17 cellular contexts compared by ENCODE assay signal in genomic region chr19:19553670-19554069, GRCh38. TPM values are rescaled to one million over a fixed set of nuclear protein-coding genes. Genes with fewer than 3 reads are reported as not detected.
DNase-seq lines count a peak whose midpoint lies in the region; ATAC-seq, FAIRE-seq and TF ChIP-seq lines count a peak whose summit lies in the region.
"Had no signal": no experiment of that assay in that cellular context is flagged by ENCODE, and none has a peak within 500 bp of the region (broad histone marks: within the 10 kb centered on the region; RNA-seq: fewer than 3 reads in every experiment).

No MANE protein-coding gene starts in this region.

- no peak for TF ChIP-seq EP300 in H1 (IDR thresholded peaks at IDR 0.05; ENCODE audit: borderline replicate concordance in 1 of 2, low read depth in 2 of 2, low read length in 2 of 2)

- peaks cover 15% of the 10 kb centered on the region for H3K4me1 Mint-ChIP-seq in astrocyte (ENCODE audit: low read depth, unreplicated experiment)

- H3K23ac ChIP-seq in H1 (ENCODE audit: insufficient read length): no peak overlapping the region

- H3K79me2 ChIP-seq in astrocyte (ENCODE audit: insufficient read depth, low read length): no peaks in the 10 kb centered on the region
- no peaks in the 10 kb centered on the region for H3K79me2 ChIP-seq in H1 (ENCODE audit: control insufficient read depth in 1 of 2, insufficient read depth in 2 of 2, low read length in 2 of 2)
- no peaks in the 10 kb centered on the region for H3K79me2 ChIP-seq in osteoblast (ENCODE audit: insufficient read depth, low read length)
- no peaks in the 10 kb centered on the region for H3K79me2 ChIP-seq in Karpas-422 (ENCODE audit: low read length)

- no peak overlapping the region for H3K4ac ChIP-seq in H1 (replicated peaks; ENCODE audit: insufficient read length, low read depth, low read length)

- ATAC-seq in GM21360 (IDR thresholded peaks at IDR 0.05; ENCODE audit: unreplicated experiment): no peak

- H4K5ac ChIP-seq in H1 (ENCODE audit: insufficient read length, low read depth, low read length): no peak overlapping the region

- CTCF ChIA-PET in H1 (lab: Charles Lee; ENCODE audit: partially characterized antibody): interaction anchor here (0.6 to 20.0 kb wide), 33 partner anchors 4 to 246 kb away, joined by 3 to 223 read pairs (median 6); partner anchors contain the start of genes CILP2, GMIP, LPAR2 and NDUFA13

- H3K36me3 ChIP-seq in astrocyte (ENCODE audit: insufficient read depth, low read length): no peaks in the 10 kb centered on the region
- H3K36me3 ChIP-seq in H1 (ENCODE audit: control insufficient read depth in 2 of 4, insufficient read depth in 4 of 4, low read length in 3 of 4): no peaks in the 10 kb centered on the region
- no peaks in the 10 kb centered on the region for H3K36me3 ChIP-seq in osteoblast (ENCODE audit: insufficient read depth, low read length)
- H3K36me3 ChIP-seq in Karpas-422 (ENCODE audit: insufficient read depth, low read length): no peaks in the 10 kb centered on the region
- H3K36me3 ChIP-seq: BE2C had no signal

- H3K4me3 ChIP-seq in astrocyte (ENCODE audit: insufficient read depth, low read depth, low read length) (no peak overlapping the region), H1 (ENCODE audit: extremely low read depth in 1 of 4, insufficient read depth in 2 of 4, low read depth in 3 of 4, low read length in 4 of 4) (no peak overlapping the region), osteoblast (ENCODE audit: insufficient read depth, low read length) (no peak overlapping the region), Karpas-422 (ENCODE audit: low read length) (no peak overlapping the region)
- H3K4me3 ChIP-seq: GM23248 had no signal

- no peak for DNase-seq in astrocyte (ENCODE audit: low read depth)
- DNase-seq in H1 (ENCODE audit: low read depth in 1 of 2, low spot score in 2 of 2): no peak
- peak; percentile 31 for DNase-seq in osteoblast (ENCODE audit: insufficient read length, low spot score, missing footprints)
- no peak for DNase-seq in DMS153 treated with DMSO at 0.1 percent for 48 hours (lab: John Stamatoyannopoulos, UW; ENCODE audit: unreplicated experiment)
- DNase-seq in Karpas-422: no peak
- DNase-seq: BE2C, COR-L47, DMS79, GF-D8 had no signal

- H3K9me2 ChIP-seq in Karpas-422 (replicated peaks; ENCODE audit: insufficient read depth, low read length): no peaks in the 10 kb centered on the region

- H3K9ac ChIP-seq in astrocyte (ENCODE audit: low read length) (no peak overlapping the region), H1 (replicated peaks in 1 of 4; ENCODE audit: extremely low read depth in 1 of 4, low read depth in 3 of 4, low read length in 3 of 4) (no peak overlapping the region), Karpas-422 (ENCODE audit: low read length) (no peak overlapping the region)
- H3K9ac ChIP-seq: GM23248 had no signal

- POLR2A ChIA-PET in H1 (lab: Charles Lee; ENCODE audit: partially characterized antibody): interaction anchor here (0.8 to 2.9 kb wide), 5 partner anchors 20 to 38 kb away, joined by 3 to 13 read pairs (median 6); partner anchors contain the start of genes NDUFA13, TSSK6 and YJEFN3

- no peak overlapping the region for H3K14ac ChIP-seq in H1 (ENCODE audit: insufficient read length)

- H3K27me3 Mint-ChIP-seq in astrocyte (ENCODE audit: low read depth, unreplicated experiment): peaks cover 9% of the 10 kb centered on the region

- no peak overlapping the region for H3K4me2 ChIP-seq in astrocyte (ENCODE audit: low read length)
- H3K4me2 ChIP-seq in H1 (ENCODE audit: insufficient read depth in 1 of 2, low read depth in 2 of 2, low read length in 2 of 2): no peak overlapping the region
- H3K4me2 ChIP-seq in osteoblast (ENCODE audit: insufficient read depth, low read length): no peak overlapping the region
- no peak overlapping the region for H3K4me2 ChIP-seq in Karpas-422 (ENCODE audit: low read depth, low read length, poor library complexity, severe bottlenecking)

- H3K9me3 ChIP-seq in astrocyte (ENCODE audit: insufficient read depth, low read depth, low read length) (no peaks in the 10 kb centered on the region), H1 (ENCODE audit: insufficient read depth in 2 of 2, low read depth in 1 of 2, low read length in 1 of 2) (no peaks in the 10 kb centered on the region), osteoblast (ENCODE audit: low read depth, low read length) (no peaks in the 10 kb centered on the region), Karpas-422 (ENCODE audit: low read length) (no peaks in the 10 kb centered on the region)
- H3K9me3 ChIP-seq: BE2C had no signal

- H2BK20ac ChIP-seq in H1 (ENCODE audit: low read length): no peak overlapping the region

- WGBS in H1 (ENCODE audit: extremely low coverage in 1 of 2, insufficient coverage in 1 of 2, insufficient read length in 1 of 2, insufficient replicate concordance in 2 of 2, low coverage in 1 of 2, low lambda C conversion rate in 2 of 2, missing lambda C conversion rate in 1 of 2), 2 experiments: 91% methylated on average over 10 of the region's 10 CpGs; no CpG with 5 or more reads in 1 of the 2 experiments

- no peak overlapping the region for H3K18ac ChIP-seq in H1 (ENCODE audit: extremely low read depth, low read length)

- no peak overlapping the region for H2AK5ac ChIP-seq in H1 (ENCODE audit: low read depth, low read length)

- H3K27ac ChIP-seq in astrocyte (ENCODE audit: low read depth, low read length): no peak overlapping the region
- H3K27ac ChIP-seq in H1 (ENCODE audit: low read depth, low read length): no peak overlapping the region
- no peak overlapping the region for H3K27ac ChIP-seq in osteoblast (ENCODE audit: low read depth, low read length)
- no peak overlapping the region for H3K27ac ChIP-seq in Karpas-422 (ENCODE audit: low read length)
- H3K27ac ChIP-seq: GM23248 had no signal

- TF ChIP-seq POLR2A in H1 (IDR thresholded peaks at IDR 0.05; ENCODE audit: control extremely low read depth in 1 of 2, low read depth in 2 of 2, low read length in 2 of 2): no peak

- H2AFZ ChIP-seq in astrocyte (ENCODE audit: low read depth, low read length): no peak overlapping the region
- H2AFZ ChIP-seq in H1 (ENCODE audit: low read length): no peak overlapping the region
- no peak overlapping the region for H2AFZ ChIP-seq in osteoblast (ENCODE audit: low read length)
- H2AFZ ChIP-seq in Karpas-422 (ENCODE audit: low read length): no peak overlapping the region
- H2AFZ ChIP-seq: GM23248 had no signal

- no peaks in the 10 kb centered on the region for H3K36me3 Mint-ChIP-seq in astrocyte (ENCODE audit: low read depth, unreplicated experiment)
- H3K36me3 Mint-ChIP-seq: CD4-positive, CD25-positive, alpha-beta regulatory T cell; IgD-negative memory B cell had no signal

- H2BK15ac ChIP-seq in H1 (ENCODE audit: low read length): no peak overlapping the region; the same call in 1 of the 2 replicates

- FAIRE-seq in astrocyte (lab: Jason Lieb, UNC) (no peak), H1 (lab: Jason Lieb, UNC) (no peak)
- FAIRE-seq: A204.1, D721Med, HepG2 had no signal

- peak overlapping the region; percentile 11; the same call in 1 of the 2 replicates for H4K8ac ChIP-seq in H1 (ENCODE audit: extremely low read depth, insufficient read depth, low read length)

- no peaks in the 10 kb centered on the region for H3K9me3 Mint-ChIP-seq in astrocyte (ENCODE audit: unreplicated experiment)
- H3K9me3 Mint-ChIP-seq: CD4-positive, CD25-positive, alpha-beta regulatory T cell; CD8-positive, alpha-beta memory T cell had no signal

- H2BK120ac ChIP-seq in H1 (replicated peaks; ENCODE audit: low read depth, low read length): no peak overlapping the region

- peaks cover 4% of the 10 kb centered on the region for H3K27me3 ChIP-seq in astrocyte (ENCODE audit: insufficient read depth, low read length)
- H3K27me3 ChIP-seq in H1 (replicated peaks in 1 of 4; ENCODE audit: control insufficient read depth in 3 of 4, extremely low read depth in 1 of 4, insufficient read depth in 3 of 4, low read length in 3 of 4): no peaks in the 10 kb centered on the region
- H3K27me3 ChIP-seq in osteoblast (ENCODE audit: insufficient read depth, low read length): peaks cover 7% of the 10 kb centered on the region
- no peaks in the 10 kb centered on the region for H3K27me3 ChIP-seq in Karpas-422 (ENCODE audit: low read length)
- H3K27me3 ChIP-seq: BE2C had no signal

- peak overlapping the region; percentile 45 for H3K4me3 Mint-ChIP-seq in astrocyte (ENCODE audit: unreplicated experiment)
- H3K4me3 Mint-ChIP-seq: CD4-positive, CD25-positive, alpha-beta regulatory T cell; CD8-positive, alpha-beta memory T cell; IgD-negative memory B cell had no signal

- H4K91ac ChIP-seq in H1 (replicated peaks; ENCODE audit: insufficient read length, low read length): no peak overlapping the region

- H3K27ac Mint-ChIP-seq in astrocyte (ENCODE audit: unreplicated experiment): no peak overlapping the region
- H3K27ac Mint-ChIP-seq: IgD-negative memory B cell had no signal

- 0 out of 2 replicates have a peak, but pooled peaks cover 2% of the 10 kb centered on the region for H3K79me1 ChIP-seq in H1 (ENCODE audit: low read depth, low read length)

- no peak overlapping the region for H2BK12ac ChIP-seq in H1 (ENCODE audit: low read depth, low read length)

- no peak overlapping the region for H3K56ac ChIP-seq in H1 (replicated peaks; ENCODE audit: insufficient read length, low read depth, low read length)

- no peaks in the 10 kb centered on the region for H3K23me2 ChIP-seq in H1 (ENCODE audit: low read depth, low read length)

- TF ChIP-seq CTCF in astrocyte (IDR thresholded peaks at IDR 0.05; ENCODE audit: insufficient read depth, low read depth, low read length) (no peak), H1 (IDR thresholded peaks at IDR 0.05; ENCODE audit: control extremely low read depth in 1 of 3, insufficient read depth in 1 of 3, low read depth in 1 of 3, low read length in 3 of 3) (no peak), osteoblast (IDR thresholded peaks at IDR 0.05; ENCODE audit: extremely low read depth, low read depth, low read length) (no peak)

- H3K4me1 ChIP-seq in astrocyte (ENCODE audit: insufficient read depth, low read length): peaks cover 5% of the 10 kb centered on the region
- no peaks in the 10 kb centered on the region; a peak in 3 of 7 replicates for H3K4me1 ChIP-seq in H1 (replicated peaks in 1 of 4; ENCODE audit: control insufficient read depth in 3 of 4, insufficient read depth in 4 of 4, low read length in 3 of 4)
- H3K4me1 ChIP-seq in osteoblast (ENCODE audit: insufficient read depth, low read length): peaks cover 9% of the 10 kb centered on the region
- no peaks in the 10 kb centered on the region for H3K4me1 ChIP-seq in Karpas-422 (ENCODE audit: low read length)
- H3K4me1 ChIP-seq: BE2C had no signal

- no peak overlapping the region for H2BK5ac ChIP-seq in H1 (ENCODE audit: low read depth, low read length)

- no peak for TF ChIP-seq RAD21 in H1 (IDR thresholded peaks at IDR 0.05 in 1 of 2, conservative IDR thresholded peaks at IDR 0.05 in 1 of 2; ENCODE audit: low read depth in 2 of 2, low read length in 2 of 2)

- H4K20me1 ChIP-seq in astrocyte (ENCODE audit: insufficient read depth, low read length): no peaks in the 10 kb centered on the region
- H4K20me1 ChIP-seq in H1 (replicated peaks in 1 of 2; ENCODE audit: control insufficient read depth in 1 of 2, insufficient read depth in 2 of 2, low read length in 2 of 2): no peaks in the 10 kb centered on the region
- no peaks in the 10 kb centered on the region for H4K20me1 ChIP-seq in osteoblast (ENCODE audit: insufficient read depth, low read length)
- H4K20me1 ChIP-seq in Karpas-422 (ENCODE audit: insufficient read depth, low read depth, low read length): 0 out of 2 replicates have a peak, but pooled peaks cover 6% of the 10 kb centered on the region

RNA-seq across cellular contexts. Expression of gene CILP2, which starts 15.6 kb away (rescaled TPM):
- 3.9 and 6.0 TPM in 2 replicates for total RNA-seq in astrocyte
- total RNA-seq in H1 (2021; fragmentation: NEBNext Ultra II Directional; extraction: Animal tissue kit (Norgen Biotek cat#: 25700)): 5.8 and 5.9 TPM in 2 replicates
- polyA plus RNA-seq in H1 (2011; rRNA removed): 4.4 and 8.2 TPM in 2 replicates
- 4.4 TPM for polyA plus RNA-seq in H1 (2011; cell fraction: cytosol; rRNA removed)
- polyA plus RNA-seq in H1 (2011; cell fraction: nucleus; rRNA removed): 11.5 TPM
- 2.7 to 4.9 TPM (median 4.1 TPM) in 4 replicates for polyA plus RNA-seq in H1 (2012, experiment 1 of 2)
- 5.0 TPM for polyA plus RNA-seq in H1 (2012, experiment 2 of 2)
- polyA plus RNA-seq in H1 (2013, experiment 1 of 2): 14.1 TPM
- 10.8 TPM for polyA plus RNA-seq in H1 (2013, experiment 2 of 2)
- 1.6 and 1.9 TPM in 2 replicates for polyA minus RNA-seq in H1 (2011; rRNA and poly(A)+ RNA removed)
- 4.0 TPM for polyA minus RNA-seq in H1 (2011; cell fraction: cytosol; rRNA and poly(A)+ RNA removed)
- polyA minus RNA-seq in H1 (2011; cell fraction: nucleus; rRNA and poly(A)+ RNA removed): 4.1 TPM
- 0.72 and 0.88 TPM in 2 replicates for total RNA-seq in osteoblast
- total RNA-seq in Karpas-422 (2014; rRNA removed; shearing (Covaris generic); ENCODE audit: low replicate concordance): 0.15 and 0.87 TPM in 2 replicates
- polyA plus RNA-seq: IgD-negative memory B cell had no signal

RNA-seq across cellular contexts. Expression of gene YJEFN3, which starts 25.0 kb away (rescaled TPM):
- total RNA-seq in astrocyte: 8.1 and 9.8 TPM in 2 replicates
- 5.0 and 5.7 TPM in 2 replicates for total RNA-seq in H1 (2021; fragmentation: NEBNext Ultra II Directional; extraction: Animal tissue kit (Norgen Biotek cat#: 25700))
- polyA plus RNA-seq in H1 (2011; rRNA removed): 9.4 and 17.2 TPM in 2 replicates
- polyA plus RNA-seq in H1 (2011; cell fraction: cytosol; rRNA removed): 11.9 TPM
- 42.5 TPM for polyA plus RNA-seq in H1 (2011; cell fraction: nucleus; rRNA removed)
- polyA plus RNA-seq in H1 (2012, experiment 1 of 2): 9.3 to 12.5 TPM (median 12.0 TPM) in 4 replicates
- 5.3 TPM for polyA plus RNA-seq in H1 (2012, experiment 2 of 2)
- polyA plus RNA-seq in H1 (2013, experiment 1 of 2): 5.6 TPM
- 5.0 TPM for polyA plus RNA-seq in H1 (2013, experiment 2 of 2)
- 0.71 and 1.0 TPM in 2 replicates for polyA minus RNA-seq in H1 (2011; rRNA and poly(A)+ RNA removed)
- 1.5 TPM for polyA minus RNA-seq in H1 (2011; cell fraction: cytosol; rRNA and poly(A)+ RNA removed)
- polyA minus RNA-seq in H1 (2011; cell fraction: nucleus; rRNA and poly(A)+ RNA removed): 3.4 TPM
- total RNA-seq in osteoblast: under 0.01 and 0.29 TPM in 2 replicates
- total RNA-seq in Karpas-422 (2014; rRNA removed; shearing (Covaris generic); ENCODE audit: low replicate concordance): 7.9 and 11.4 TPM in 2 replicates
- total RNA-seq: GM23248 had no signal
- polyA plus RNA-seq: CD4-positive, CD25-positive, alpha-beta regulatory T cell; CD8-positive, alpha-beta memory T cell; IgD-negative memory B cell had no signal

RNA-seq across cellular contexts. Expression of gene NDUFA13, which starts 37.6 kb away (rescaled TPM):
- total RNA-seq in astrocyte (311 and 347 TPM in 2 replicates), osteoblast (160 and 202 TPM in 2 replicates)
- total RNA-seq in H1 (2021; fragmentation: NEBNext Ultra II Directional; extraction: Animal tissue kit (Norgen Biotek cat#: 25700)): 413 and 425 TPM in 2 replicates
- polyA plus RNA-seq in H1 (2011; rRNA removed): 1,105 and 1,309 TPM in 2 replicates
- 1,197 TPM for polyA plus RNA-seq in H1 (2011; cell fraction: cytosol; rRNA removed)
- 627 TPM for polyA plus RNA-seq in H1 (2011; cell fraction: nucleus; rRNA removed)
- polyA plus RNA-seq in H1 (2012, experiment 1 of 2): 415 to 713 TPM (median 615 TPM) in 4 replicates
- 1,304 TPM for polyA plus RNA-seq in H1 (2012, experiment 2 of 2)
- 247 TPM for polyA plus RNA-seq in H1 (2013, experiment 1 of 2)
- 247 TPM for polyA plus RNA-seq in H1 (2013, experiment 2 of 2)
- polyA minus RNA-seq in H1 (2011; rRNA and poly(A)+ RNA removed): 97.5 and 101 TPM in 2 replicates
- polyA minus RNA-seq in H1 (2011; cell fraction: cytosol; rRNA and poly(A)+ RNA removed): 111 TPM
- 98.8 TPM for polyA minus RNA-seq in H1 (2011; cell fraction: nucleus; rRNA and poly(A)+ RNA removed)
- 255 and 557 TPM in 2 replicates for total RNA-seq in Karpas-422 (2014; rRNA removed; shearing (Covaris generic); ENCODE audit: low replicate concordance)

RNA-seq across cellular contexts. Expression of gene TSSK6, which starts 38.3 kb away (rescaled TPM):
- total RNA-seq in astrocyte (1.8 TPM in 2 replicates), osteoblast (2.7 and 4.3 TPM in 2 replicates)
- total RNA-seq in H1 (2021; fragmentation: NEBNext Ultra II Directional; extraction: Animal tissue kit (Norgen Biotek cat#: 25700)): 2.9 and 3.6 TPM in 2 replicates
- polyA plus RNA-seq in H1 (2011; rRNA removed): 7.8 and 12.1 TPM in 2 replicates
- 6.9 TPM for polyA plus RNA-seq in H1 (2011; cell fraction: cytosol; rRNA removed)
- 9.3 TPM for polyA plus RNA-seq in H1 (2011; cell fraction: nucleus; rRNA removed)
- 2.1 to 4.3 TPM (median 3.4 TPM) in 4 replicates for polyA plus RNA-seq in H1 (2012, experiment 1 of 2)
- polyA plus RNA-seq in H1 (2012, experiment 2 of 2): 3.8 TPM
- polyA plus RNA-seq in H1 (2013, experiment 1 of 2): 1.6 TPM
- 1.1 TPM for polyA plus RNA-seq in H1 (2013, experiment 2 of 2)
- 1.9 and 2.4 TPM in 2 replicates for polyA minus RNA-seq in H1 (2011; rRNA and poly(A)+ RNA removed)
- 2.9 TPM for polyA minus RNA-seq in H1 (2011; cell fraction: cytosol; rRNA and poly(A)+ RNA removed)
- 8.6 TPM for polyA minus RNA-seq in H1 (2011; cell fraction: nucleus; rRNA and poly(A)+ RNA removed)
- 5.0 and 10.8 TPM in 2 replicates for total RNA-seq in Karpas-422 (2014; rRNA removed; shearing (Covaris generic); ENCODE audit: low replicate concordance)
